20 cellular contexts compared by ENCODE assay signal in genomic region chr2:64874593-64874992, GRCh38.
DNase-seq lines count a peak whose midpoint lies in the region; ATAC-seq, FAIRE-seq and TF ChIP-seq lines count a peak whose summit lies in the region.
"Had no signal": no experiment of that assay in that cellular context is flagged by ENCODE, and none has a peak within 500 bp of the region (broad histone marks: within the 10 kb centered on the region; RNA-seq: fewer than 3 reads in every experiment).

No MANE protein-coding gene starts in this region.

- H3K4me1 ChIP-seq in cardiac muscle cell (ENCODE audit: low read depth) (peaks cover 18% of the 10 kb centered on the region), HEK293 (ENCODE audit: control insufficient read depth, insufficient read depth, low read length) (no peaks in the 10 kb centered on the region), K562 (replicated peaks in 1 of 2; ENCODE audit: control insufficient read depth in 2 of 2, insufficient read depth in 2 of 2, low read length in 2 of 2) (peaks cover 7 to 11% of the 10 kb centered on the region in 2 experiments; a peak in 4 of 5 replicates), mesenchymal stem cell (ENCODE audit: control insufficient read depth, insufficient read depth, low read depth, low read length) (peaks cover 2% of the 10 kb centered on the region)
- H3K4me1 ChIP-seq: BE2C; BLaER1 treated with 17β-estradiol and CSF1 and Interleukin-3, amounts not matched to agents 10 nM and 100 nM had no signal

- H2AFZ ChIP-seq in K562 (ENCODE audit: low read depth, low read length) (no peak overlapping the region), mesenchymal stem cell (ENCODE audit: low read depth, low read length) (no peak overlapping the region)
- H2AFZ ChIP-seq: GM23338 had no signal

- H2BK15ac ChIP-seq in mesenchymal stem cell (ENCODE audit: low read depth, poor library complexity, severe bottlenecking), result no peak overlapping the region

- intact Hi-C loops in left cardiac atrium (cut with DNase I) (loop anchor here in 1 of 2 donors (10.0 kb wide), 1 partner anchor 350 kb away; the partner anchor contains the start of gene AFTPH), K562 (cut with micrococcal nuclease) (no loop called here)

- H3K79me1 ChIP-seq in mesenchymal stem cell (replicated peaks; ENCODE audit: low read length, poor library complexity, severe bottlenecking), result no peaks in the 10 kb centered on the region

- H3K23ac ChIP-seq in mesenchymal stem cell (ENCODE audit: low read length in 2 of 2), result no peak overlapping the region

- no peak overlapping the region for H3K4me3 ChIP-seq in cardiac muscle cell
- H3K4me3 ChIP-seq in HEK293 (ENCODE audit: low read depth, low read length), result no peak overlapping the region
- no peak overlapping the region for H3K4me3 ChIP-seq in K562
- H3K4me3 ChIP-seq in mesenchymal stem cell (ENCODE audit: insufficient read depth in 1 of 2, low read depth in 1 of 2, low read length in 2 of 2), result no peak overlapping the region
- H3K4me3 ChIP-seq: A549; BLaER1 treated with 17β-estradiol and CSF1 and Interleukin-3, amounts not matched to agents 10 nM and 100 nM; GM23338 had no signal

- ATAC-seq in left cardiac atrium (no peak), K562 (no peak), GM21529 (IDR thresholded peaks at IDR 0.05; ENCODE audit: unreplicated experiment) (no peak)
- ATAC-seq: GM23338 had no signal

- TF ChIP-seq CTCF in cardiac muscle cell (IDR thresholded peaks at IDR 0.05; ENCODE audit: low read depth, low read length) (no peak), HEK293 (tag by site-specific recombination; IDR thresholded peaks at IDR 0.05) (no peak), K562 (IDR thresholded peaks at IDR 0.05 in 2 of 3, conservative IDR thresholded peaks at IDR 0.05 in 1 of 3; ENCODE audit: insufficient read depth in 2 of 3, low read depth in 1 of 3, low read length in 3 of 3) (no peak)

- H2BK120ac ChIP-seq in mesenchymal stem cell (ENCODE audit: low read depth, low read length), result no peak overlapping the region

- DNase-seq in cardiac muscle cell (ENCODE audit: low read depth in 1 of 2, low spot score in 1 of 2) (no peak), left cardiac atrium (no peak), K562 (ENCODE audit: extremely low read depth in 1 of 4, low spot score in 3 of 4) (no peak), mesenchymal stem cell (no peak)
- DNase-seq: 8988T; ACHN; AML-193; BE2C; CD4-positive, alpha-beta T cell; CD8-positive, alpha-beta memory T cell; DMS153; DND-41; H9 had no signal

- WGBS in K562 (ENCODE audit: insufficient coverage, low coverage, missing lambda C conversion rate), result 0% methylated on average over 1 of the region's 1 CpG
- 100% methylated on average over 1 of the region's 1 CpG for WGBS in mesenchymal stem cell

- H3K9ac ChIP-seq in K562 (ENCODE audit: insufficient read depth in 1 of 2, low read depth in 2 of 2, low read length in 2 of 2) (no peak overlapping the region), mesenchymal stem cell (ENCODE audit: low read length) (no peak overlapping the region)
- H3K9ac ChIP-seq: BLaER1 treated with 17β-estradiol and CSF1 and Interleukin-3, amounts not matched to agents 10 nM and 100 nM had no signal

- no peak overlapping the region for H2BK5ac ChIP-seq in mesenchymal stem cell (ENCODE audit: low read depth, low read length, poor library complexity, severe bottlenecking)

- CTCF ChIA-PET in HEK293 (lab: Yijun Ruan, JAX), result interaction anchor here (0.6 to 2.1 kb wide), 2 partner anchors 229 to 293 kb away, joined by 3 to 11 read pairs; no protein-coding TSS in a partner anchor
- CTCF ChIA-PET in K562 (lab: Yijun Ruan, JAX; ENCODE audit: low intra/inter-chr PET ratio), result interaction anchor here (1.1 to 1.9 kb wide), 2 partner anchors 288 to 352 kb away, joined by 3 to 10 read pairs; no protein-coding TSS in a partner anchor

- H3K27me3 ChIP-seq in cardiac muscle cell (no peaks in the 10 kb centered on the region), K562 (ENCODE audit: control insufficient read depth in 2 of 2, insufficient read depth in 2 of 2, low read length in 2 of 2) (no peaks in the 10 kb centered on the region), mesenchymal stem cell (ENCODE audit: control insufficient read depth in 1 of 2, insufficient read depth in 1 of 2, low read length in 2 of 2) (no peaks in the 10 kb centered on the region)
- H3K27me3 ChIP-seq: BE2C; BLaER1 treated with 17β-estradiol and CSF1 and Interleukin-3, amounts not matched to agents 10 nM and 100 nM had no signal

- H3K4me2 ChIP-seq in K562 (ENCODE audit: insufficient read depth, low read length), result no peak overlapping the region
- H3K4me2 ChIP-seq in mesenchymal stem cell (ENCODE audit: low read length, poor library complexity, severe bottlenecking), result no peak overlapping the region
- H3K4me2 ChIP-seq: A549; BLaER1 treated with 17β-estradiol and CSF1 and Interleukin-3, amounts not matched to agents 10 nM and 100 nM; GM23338 had no signal

- H4K20me1 ChIP-seq in K562 (replicated peaks; ENCODE audit: control insufficient read depth, insufficient read depth, low read length), result no peaks in the 10 kb centered on the region
- H4K20me1 ChIP-seq: BLaER1 treated with 17β-estradiol and CSF1 and Interleukin-3, amounts not matched to agents 10 nM and 100 nM had no signal

- in situ Hi-C loops in K562 (cut with MboI), result loop anchor here (10.0 kb wide), 1 partner anchor 550 kb away; no protein-coding TSS in a partner anchor

- TF ChIP-seq RAD21 in K562 (CRISPR knock-in tag; conservative IDR thresholded peaks at IDR 0.05 in 1 of 2, IDR thresholded peaks at IDR 0.05 in 1 of 2), result no peak

- H3K36me3 ChIP-seq in cardiac muscle cell (no peaks in the 10 kb centered on the region), HEK293 (ENCODE audit: control insufficient read depth in 2 of 2, insufficient read depth in 1 of 2, low read length in 2 of 2) (no peaks in the 10 kb centered on the region), K562 (ENCODE audit: control insufficient read depth, insufficient read depth, low read length) (no peaks in the 10 kb centered on the region), mesenchymal stem cell (ENCODE audit: control insufficient read depth in 1 of 2, insufficient read depth in 2 of 2, low read depth in 1 of 2, low read length in 2 of 2) (no peaks in the 10 kb centered on the region)
- H3K36me3 ChIP-seq: BE2C; BLaER1 treated with 17β-estradiol and CSF1 and Interleukin-3, amounts not matched to agents 10 nM and 100 nM had no signal

- H4K8ac ChIP-seq in mesenchymal stem cell (ENCODE audit: low read length), result no peak overlapping the region

- POLR2A ChIA-PET in HEK293 (lab: Yijun Ruan, JAX), result no interaction called here
- POLR2A ChIA-PET in K562 (lab: Yijun Ruan, JAX), result no interaction called here

- H3K14ac ChIP-seq in mesenchymal stem cell (ENCODE audit: low read length in 2 of 2), result no peak overlapping the region

- H3K4ac ChIP-seq in mesenchymal stem cell (ENCODE audit: low read depth in 1 of 2, low read length in 2 of 2), result no peak overlapping the region

- H2AK5ac ChIP-seq in mesenchymal stem cell (ENCODE audit: low read length, severe bottlenecking), result no peak overlapping the region

- H2BK12ac ChIP-seq in mesenchymal stem cell (ENCODE audit: low read length in 2 of 2), result no peak overlapping the region

- no peaks in the 10 kb centered on the region for H3K79me2 ChIP-seq in K562 (ENCODE audit: control insufficient read depth, insufficient read depth, low read length)

- no peak overlapping the region for H3K18ac ChIP-seq in mesenchymal stem cell (ENCODE audit: low read depth in 1 of 2, low read length in 2 of 2)

- H4K91ac ChIP-seq in mesenchymal stem cell (ENCODE audit: low read length), result no peak overlapping the region

- no peaks in the 10 kb centered on the region for H3K9me3 ChIP-seq in cardiac muscle cell (ENCODE audit: low read depth)
- no peaks in the 10 kb centered on the region for H3K9me3 ChIP-seq in HEK293 (ENCODE audit: control insufficient read depth, insufficient read depth, low read depth, low read length)
- no peaks in the 10 kb centered on the region for H3K9me3 ChIP-seq in K562 (replicated peaks; ENCODE audit: control insufficient read depth, insufficient read depth, low read depth, low read length)
- no peaks in the 10 kb centered on the region for H3K9me3 ChIP-seq in mesenchymal stem cell (ENCODE audit: control insufficient read depth, low read length)
- H3K9me3 ChIP-seq: A549; BE2C; BLaER1 treated with 17β-estradiol and CSF1 and Interleukin-3, amounts not matched to agents 10 nM and 100 nM had no signal

- peak overlapping the region; percentile 27 for H3K27ac ChIP-seq in cardiac muscle cell
- H3K27ac ChIP-seq in HEK293 (ENCODE audit: extremely low read depth, low read depth, low read length), result no peak overlapping the region
- no peak overlapping the region for H3K27ac ChIP-seq in K562 (ENCODE audit: extremely low read depth, low read depth, low read length)
- no peak overlapping the region for H3K27ac ChIP-seq in mesenchymal stem cell (ENCODE audit: low read length, poor library complexity, severe bottlenecking)
- H3K27ac ChIP-seq: A549; BLaER1 treated with 17β-estradiol and CSF1 and Interleukin-3, amounts not matched to agents 10 nM and 100 nM had no signal

- no peak for TF ChIP-seq POLR2A in K562 (conservative IDR thresholded peaks at IDR 0.05)

- H3K9me1 ChIP-seq in K562 (ENCODE audit: control insufficient read depth, insufficient read depth, low read length), result no peaks in the 10 kb centered on the region

- FAIRE-seq in K562 (lab: Jason Lieb, UNC), result no peak
- FAIRE-seq: A549, G401.6, GM12892 had no signal

- no peak for TF ChIP-seq EP300 in K562 (IDR thresholded peaks at IDR 0.05; ENCODE audit: low read length)

- BruUV-seq in K562 (replicated peaks; lab: Mats Ljungman, UMichigan), result no TSS peak

TF ChIP-seq in HEK293, 187 proteins besides CTCF, POLR2A, EP300 and RAD21 (continues in another document):
- peak; percentile 85 for TF ChIP-seq ZNF366 (tag by site-specific recombination; conservative IDR thresholded peaks at IDR 0.05)

TF ChIP-seq in K562, 482 proteins besides CTCF, POLR2A, EP300 and RAD21 (continues in another document):
- TF ChIP-seq HNRNPL (IDR thresholded peaks at IDR 0.05; ENCODE audit: low read depth, low read length) (no peak), GTF2E2 (tag; IDR thresholded peaks at IDR 0.05) (no peak), JUNB (CRISPR knock-in tag; conservative IDR thresholded peaks at IDR 0.05) (no peak), RFX1 (IDR thresholded peaks at IDR 0.05) (peak; percentile 72)
